ENCODE assay signal across 16 cellular contexts in genomic region chr13:60078226-60078625, GRCh38.
DNase-seq lines count a peak whose midpoint lies in the region; ATAC-seq and TF ChIP-seq lines count a peak whose summit lies in the region.
"Had no signal": no experiment of that assay in that cellular context is flagged by ENCODE, and none has a peak within 500 bp of the region (broad histone marks: within the 10 kb centered on the region; RNA-seq: fewer than 3 reads in every experiment).

No MANE protein-coding gene starts in this region.

- H3K9me3 Mint-ChIP-seq in activated T-cell treated with anti-CD3 and anti-CD28 coated beads, Interleukin-2, amount 50 U/mL, for 72 hours = peaks cover 0 to 2% of the 10 kb centered on the region in 2 donors

- no peak overlapping the region for H3K27ac ChIP-seq in foreskin keratinocyte
- H3K27ac ChIP-seq: BLaER1 treated with 17β-estradiol and CSF1 and Interleukin-3, amounts not matched to agents 10 nM and 100 nM; HL-60 had no signal

- TF ChIP-seq CTCF in foreskin keratinocyte (conservative IDR thresholded peaks at IDR 0.05) = no peak

- no peak for DNase-seq in activated T-cell treated with anti-CD3 and anti-CD28 coated beads, Interleukin-2, amount 50 U/mL, for 72 hours
- DNase-seq in activated T-cell treated with anti-CD3 and anti-CD28 coated beads, Interleukin-2, amount 50 U/mL, for 1 hour = no peak
- DNase-seq in SK-MEL-5 (ENCODE audit: low read depth, low spot score) = peak; percentile 56
- peak; percentile 13 to 48 for DNase-seq in foreskin keratinocyte
- DNase-seq in HPDE6-E6E7 (ENCODE audit: extremely low spot score) = no peak
- DNase-seq: ACHN; Calu3; CD4-positive, CD25-positive, alpha-beta regulatory T cell; DMS 273 treated with DMSO at 0.1 percent for 48 hours; GOT3; H9 had no signal

- peaks cover 4 to 14% of the 10 kb centered on the region in 2 donors for H3K36me3 Mint-ChIP-seq in activated T-cell treated with anti-CD3 and anti-CD28 coated beads, Interleukin-2, amount 50 U/mL, for 72 hours (ENCODE audit: insufficient read depth in 2 of 2)
- H3K36me3 Mint-ChIP-seq: CD4-positive, CD25-positive, alpha-beta regulatory T cell had no signal

- H3K27me3 ChIP-seq in foreskin keratinocyte = no peaks in the 10 kb centered on the region
- H3K27me3 ChIP-seq: BLaER1 treated with 17β-estradiol and CSF1 and Interleukin-3, amounts not matched to agents 10 nM and 100 nM had no signal

- no peak overlapping the region for H3K4me3 Mint-ChIP-seq in activated T-cell treated with anti-CD3 and anti-CD28 coated beads, Interleukin-2, amount 50 U/mL, for 72 hours
- H3K4me3 Mint-ChIP-seq: CD4-positive, CD25-positive, alpha-beta regulatory T cell; H9 had no signal

- in situ Hi-C loops in SK-MEL-5 (cut with HindIII; ENCODE audit: low pct_unique_long_range_greater_than_20kb, low sequenced_read_pairs) = no loop called here

- no peaks in the 10 kb centered on the region for H3K4me1 Mint-ChIP-seq in activated T-cell treated with anti-CD3 and anti-CD28 coated beads, Interleukin-2, amount 50 U/mL, for 72 hours (ENCODE audit: low read depth)
- H3K4me1 Mint-ChIP-seq: H9 had no signal

- H3K27me3 Mint-ChIP-seq in activated T-cell treated with anti-CD3 and anti-CD28 coated beads, Interleukin-2, amount 50 U/mL, for 72 hours (ENCODE audit: low read depth) = no peaks in the 10 kb centered on the region
- H3K27me3 Mint-ChIP-seq: CD4-positive, CD25-positive, alpha-beta regulatory T cell had no signal

- no peak for ATAC-seq in activated T-cell treated with anti-CD3 and anti-CD28 coated beads, Interleukin-2, amount 50 U/mL, for 72 hours (replicated peaks in 1 of 2)
- ATAC-seq in foreskin keratinocyte (no peak), HG03045 (IDR thresholded peaks at IDR 0.05; ENCODE audit: unreplicated experiment) (no peak), HG03280 (IDR thresholded peaks at IDR 0.05; ENCODE audit: unreplicated experiment) (no peak)
- ATAC-seq: K562 had no signal

- peak overlapping the region; percentile 32 for H3K27ac Mint-ChIP-seq in activated T-cell treated with anti-CD3 and anti-CD28 coated beads, Interleukin-2, amount 50 U/mL, for 72 hours
- H3K27ac Mint-ChIP-seq: CD4-positive, CD25-positive, alpha-beta regulatory T cell; H9 had no signal

- H3K4me1 ChIP-seq in foreskin keratinocyte = peaks cover 11% of the 10 kb centered on the region
- H3K4me1 ChIP-seq: BLaER1 treated with 17β-estradiol and CSF1 and Interleukin-3, amounts not matched to agents 10 nM and 100 nM had no signal

Comparison
In these comparisons a context has a peak if more than half of its experiments do, and no peak if none do; other contexts are left out.
1. DNase-seq: peak in SK-MEL-5 (single experiment) and foreskin keratinocyte (2 of 2); none in activated T-cell treated with anti-CD3 and anti-CD28 coated beads, Interleukin-2, amount 50 U/mL, for 72 hours (0 of 2), activated T-cell treated with anti-CD3 and anti-CD28 coated beads, Interleukin-2, amount 50 U/mL, for 1 hour (single experiment) and HPDE6-E6E7 (single experiment).